In genomic region chr15:52428297-52428696, GRCh38 we compare ENCODE assay signal across 12 cellular contexts.
"Had no signal": no experiment of that assay in that cellular context is flagged by ENCODE, and none has a peak within 500 bp of the region (broad histone marks: within the 10 kb centered on the region; RNA-seq: fewer than 3 reads in every experiment).

No MANE protein-coding gene starts in this region.

- H3K4me3 Mint-ChIP-seq: activated CD4-positive, alpha-beta T cell treated with anti-CD3 and anti-CD28 coated beads for 36 hours; activated CD8-positive, alpha-beta T cell treated with anti-CD3 and anti-CD28 coated beads for 36 hours; activated naive CD4-positive, alpha-beta T cell treated with anti-CD3 and anti-CD28 coated beads for 36 hours; activated T-helper 1 cell treated with anti-CD3 and anti-CD28 coated beads, Interleukin-12 subunit alpha, Interleukin-12 subunit beta, Interleukin-2, Interleukin-4 antibody, amounts not matched to agents 30 ng/mL and 10 ng/mL and 1 ng/mL, durations not matched to agents 14 hours and 24 hours and 36 hours; effector memory CD8-positive, alpha-beta T cell; stimulated activated naive CD8-positive, alpha-beta T cell treated with anti-CD3 and anti-CD28 coated beads, Interleukin-15, Interleukin-2, amounts not matched to agents 100 ng/mL and 50 ng/mL, for 24 hours had no signal

- ATAC-seq: body of pancreas; effector memory CD8-positive, alpha-beta T cell had no signal

- H3K4me3 ChIP-seq: body of pancreas, sigmoid colon, upper lobe of left lung had no signal

- DNase-seq: activated CD8-positive, alpha-beta memory T cell treated with anti-CD3 and anti-CD28 coated beads, Interleukin-2, amount 50 U/mL, for 4 hours; body of pancreas; effector memory CD8-positive, alpha-beta T cell; head of caudate nucleus; sigmoid colon; T-helper 1 cell; upper lobe of left lung had no signal

- H3K27me3 Mint-ChIP-seq: activated CD4-positive, alpha-beta T cell treated with anti-CD3 and anti-CD28 coated beads for 36 hours; activated CD8-positive, alpha-beta T cell treated with anti-CD3 and anti-CD28 coated beads for 36 hours; effector memory CD8-positive, alpha-beta T cell; stimulated activated naive CD8-positive, alpha-beta T cell treated with anti-CD3 and anti-CD28 coated beads, Interleukin-15, Interleukin-2, amounts not matched to agents 100 ng/mL and 50 ng/mL, for 24 hours had no signal

- H3K9me3 Mint-ChIP-seq: activated CD8-positive, alpha-beta T cell treated with anti-CD3 and anti-CD28 coated beads for 36 hours; activated naive CD4-positive, alpha-beta T cell treated with anti-CD3 and anti-CD28 coated beads for 36 hours; activated T-helper 1 cell treated with anti-CD3 and anti-CD28 coated beads, Interleukin-12 subunit alpha, Interleukin-12 subunit beta, Interleukin-2, Interleukin-4 antibody, amounts not matched to agents 30 ng/mL and 10 ng/mL and 1 ng/mL, durations not matched to agents 14 hours and 24 hours and 36 hours; effector memory CD8-positive, alpha-beta T cell; stimulated activated naive CD8-positive, alpha-beta T cell treated with anti-CD3 and anti-CD28 coated beads, Interleukin-15, Interleukin-2, amounts not matched to agents 100 ng/mL and 50 ng/mL, for 24 hours had no signal

- H3K27ac Mint-ChIP-seq: activated CD4-positive, alpha-beta T cell treated with anti-CD3 and anti-CD28 coated beads for 36 hours; activated CD8-positive, alpha-beta T cell treated with anti-CD3 and anti-CD28 coated beads for 36 hours; activated naive CD4-positive, alpha-beta T cell treated with anti-CD3 and anti-CD28 coated beads for 36 hours; activated T-helper 1 cell treated with anti-CD3 and anti-CD28 coated beads, Interleukin-12 subunit alpha, Interleukin-12 subunit beta, Interleukin-2, Interleukin-4 antibody, amounts not matched to agents 30 ng/mL and 10 ng/mL and 1 ng/mL, durations not matched to agents 14 hours and 24 hours and 36 hours; stimulated activated naive CD8-positive, alpha-beta T cell treated with anti-CD3 and anti-CD28 coated beads, Interleukin-15, Interleukin-2, amounts not matched to agents 100 ng/mL and 50 ng/mL, for 24 hours had no signal
